19 cellular contexts compared by ENCODE assay signal in the genomic region with DNA sequence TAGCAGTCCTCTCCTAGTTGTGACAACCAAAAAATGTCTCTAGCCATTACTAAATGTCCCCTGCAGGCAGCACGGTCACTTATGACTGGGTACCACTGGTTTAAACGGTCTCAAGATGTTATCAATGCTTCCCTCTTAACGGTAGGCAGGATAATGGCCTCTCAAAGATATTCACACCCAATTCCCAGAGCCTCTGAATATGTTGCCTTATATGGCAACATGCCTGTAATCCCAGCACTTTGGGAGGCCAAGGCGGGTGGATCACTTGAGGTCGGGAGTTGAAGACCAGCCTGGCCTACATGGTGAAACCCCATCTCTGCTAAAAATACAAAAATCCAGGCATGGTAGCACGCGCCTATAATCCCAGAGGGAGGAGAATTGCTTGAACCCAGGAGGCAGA. TPM values are rescaled to one million over a fixed set of nuclear protein-coding genes. Genes with fewer than 3 reads are reported as not detected.
DNase-seq lines count a peak whose midpoint lies in the region; ATAC-seq, FAIRE-seq and TF ChIP-seq lines count a peak whose summit lies in the region.
"Had no signal": no experiment of that assay in that cellular context is flagged by ENCODE, and none has a peak within 500 bp of the region (broad histone marks: within the 10 kb centered on the region; RNA-seq: fewer than 3 reads in every experiment).

No MANE protein-coding gene starts in this region.

- no peak for TF ChIP-seq RAD21 in H1 (IDR thresholded peaks at IDR 0.05 in 1 of 2, conservative IDR thresholded peaks at IDR 0.05 in 1 of 2; ENCODE audit: low read depth in 2 of 2, low read length in 2 of 2)

- H3K18ac ChIP-seq in H1 (ENCODE audit: extremely low read depth, low read length) (no peak overlapping the region), mesendoderm (ENCODE audit: low read length) (no peak overlapping the region)

- no peak for TF ChIP-seq CTCF in DND-41 (IDR thresholded peaks at IDR 0.05; ENCODE audit: borderline replicate concordance, extremely low read depth, low read length, poor library complexity, severe bottlenecking)
- no peak for TF ChIP-seq CTCF in H1 (IDR thresholded peaks at IDR 0.05; ENCODE audit: control extremely low read depth in 1 of 3, insufficient read depth in 1 of 3, low read depth in 1 of 3, low read length in 3 of 3)
- TF ChIP-seq CTCF in osteocyte (IDR thresholded peaks at IDR 0.05) = no peak

- no peaks in the 10 kb centered on the region for H3K23me2 ChIP-seq in H1 (ENCODE audit: low read depth, low read length)

- no peak overlapping the region for H3K56ac ChIP-seq in H1 (replicated peaks; ENCODE audit: insufficient read length, low read depth, low read length)
- no peak overlapping the region for H3K56ac ChIP-seq in mesendoderm (ENCODE audit: low read length)

- H3K79me1 ChIP-seq in H1 (ENCODE audit: low read depth, low read length) = no peaks in the 10 kb centered on the region
- H3K79me1 ChIP-seq in mesendoderm (ENCODE audit: low read length) = no peaks in the 10 kb centered on the region

- H3K9ac ChIP-seq in DND-41 (ENCODE audit: low read depth, low read length) = no peak overlapping the region
- no peak overlapping the region for H3K9ac ChIP-seq in H1 (replicated peaks in 1 of 4; ENCODE audit: extremely low read depth in 1 of 4, low read depth in 3 of 4, low read length in 3 of 4)
- no peak overlapping the region for H3K9ac ChIP-seq in mesendoderm (ENCODE audit: low read length)

- H2AK5ac ChIP-seq in H1 (ENCODE audit: low read depth, low read length) (no peak overlapping the region), mesendoderm (ENCODE audit: low read length) (no peak overlapping the region)

- H2BK15ac ChIP-seq in H1 (ENCODE audit: low read length) (no peak overlapping the region), mesendoderm (replicated peaks; ENCODE audit: low read depth) (no peak overlapping the region)

- DNase-seq in DND-41 (no peak), H1 (ENCODE audit: low read depth in 1 of 2, low spot score in 2 of 2) (no peak), mesendoderm (peak; percentile 47), osteocyte (ENCODE audit: extremely low spot score, unreplicated experiment) (no peak), SHP77 treated with DMSO at 0.1 percent for 48 hours (lab: John Stamatoyannopoulos, UW) (no peak), left colon (no peak)
- DNase-seq: C1 segment of cervical spinal cord; Caco-2; CD4-positive, CD25-positive, alpha-beta regulatory T cell; CD8-positive, alpha-beta T cell; DMS153; EL; GDM1; GOT3; H7 had no signal

- no peak for FAIRE-seq in H1 (lab: Jason Lieb, UNC)
- FAIRE-seq: GM12878, GM19239 had no signal

- no peak overlapping the region for H2AFZ ChIP-seq in DND-41 (ENCODE audit: low read depth, low read length)
- H2AFZ ChIP-seq in H1 (ENCODE audit: low read length) = no peak overlapping the region

- H3K14ac ChIP-seq in H1 (ENCODE audit: insufficient read length) = no peak overlapping the region

- H3K4me3 ChIP-seq in DND-41 (ENCODE audit: low read depth in 1 of 2, low read length in 2 of 2) = no peak overlapping the region
- H3K4me3 ChIP-seq in H1 (ENCODE audit: extremely low read depth in 1 of 4, insufficient read depth in 2 of 4, low read depth in 3 of 4, low read length in 4 of 4) = no peak overlapping the region
- no peak overlapping the region for H3K4me3 ChIP-seq in mesendoderm (ENCODE audit: low read length)
- H3K4me3 ChIP-seq: GM12878 had no signal

- H2BK120ac ChIP-seq in H1 (replicated peaks; ENCODE audit: low read depth, low read length) (no peak overlapping the region), mesendoderm (ENCODE audit: low read depth, low read length) (no peak overlapping the region)

- TF ChIP-seq EP300 in H1 (IDR thresholded peaks at IDR 0.05; ENCODE audit: borderline replicate concordance in 1 of 2, low read depth in 2 of 2, low read length in 2 of 2) = no peak

- intact Hi-C loops in left colon (cut with DNase I, micrococcal nuclease) = no loop called here

- H4K5ac ChIP-seq in H1 (ENCODE audit: insufficient read length, low read depth, low read length) (no peak overlapping the region), mesendoderm (ENCODE audit: low read length) (no peak overlapping the region)

- no peaks in the 10 kb centered on the region for H3K9me3 Mint-ChIP-seq in osteocyte (ENCODE audit: unreplicated experiment)

- TF ChIP-seq POLR2A in H1 (IDR thresholded peaks at IDR 0.05; ENCODE audit: control extremely low read depth in 1 of 2, low read depth in 2 of 2, low read length in 2 of 2) = no peak

- H3K4ac ChIP-seq in H1 (replicated peaks; ENCODE audit: insufficient read length, low read depth, low read length) (no peak overlapping the region), mesendoderm (ENCODE audit: low read depth, low read length) (no peak overlapping the region)

- H4K20me1 ChIP-seq in DND-41 (ENCODE audit: insufficient read depth, low read length) (no peaks in the 10 kb centered on the region), H1 (replicated peaks in 1 of 2; ENCODE audit: control insufficient read depth in 1 of 2, insufficient read depth in 2 of 2, low read length in 2 of 2) (no peaks in the 10 kb centered on the region)

- peaks cover 12% of the 10 kb centered on the region for H3K4me1 Mint-ChIP-seq in osteocyte (ENCODE audit: unreplicated experiment)

- H3K79me2 ChIP-seq in DND-41 (ENCODE audit: insufficient read depth, low read length) (peaks cover 75% of the 10 kb centered on the region), H1 (ENCODE audit: control insufficient read depth in 1 of 2, insufficient read depth in 2 of 2, low read length in 2 of 2) (no peaks in the 10 kb centered on the region), mesendoderm (ENCODE audit: control insufficient read depth, insufficient read depth, low read length) (no peaks in the 10 kb centered on the region)

- CTCF ChIA-PET in H1 (lab: Charles Lee; ENCODE audit: partially characterized antibody) = interaction anchor here (0.7 kb wide), 1 partner anchor 220 kb away, joined by 5 read pairs; no protein-coding TSS in a partner anchor

- ATAC-seq in DND-41 (ENCODE audit: insufficient read depth, low read depth) (no peak), left colon (no peak), HG03135 (IDR thresholded peaks at IDR 0.05; ENCODE audit: unreplicated experiment) (no peak)
- ATAC-seq: CD8-positive, alpha-beta T cell; GM12878 had no signal

- no peaks in the 10 kb centered on the region for H3K27me3 Mint-ChIP-seq in osteocyte (ENCODE audit: unreplicated experiment)
- H3K27me3 Mint-ChIP-seq: CD4-positive, CD25-positive, alpha-beta regulatory T cell had no signal

- peaks cover 3% of the 10 kb centered on the region for H3K9me3 ChIP-seq in DND-41 (ENCODE audit: insufficient read depth, low read length, severe bottlenecking)
- no peaks in the 10 kb centered on the region for H3K9me3 ChIP-seq in H1 (ENCODE audit: insufficient read depth in 2 of 2, low read depth in 1 of 2, low read length in 1 of 2)
- H3K9me3 ChIP-seq: Caco-2 had no signal

- H4K91ac ChIP-seq in H1 (replicated peaks; ENCODE audit: insufficient read length, low read length) = no peak overlapping the region

- H2BK12ac ChIP-seq in H1 (ENCODE audit: low read depth, low read length) = no peak overlapping the region

- H3K27ac ChIP-seq in DND-41 (ENCODE audit: low read length) = peak overlapping the region; percentile 57
- H3K27ac ChIP-seq in H1 (ENCODE audit: low read depth, low read length) = no peak overlapping the region
- H3K27ac ChIP-seq in mesendoderm (ENCODE audit: low read depth, low read length) = no peak overlapping the region

- no peak overlapping the region for H3K23ac ChIP-seq in H1 (ENCODE audit: insufficient read length)
- H3K23ac ChIP-seq in mesendoderm (ENCODE audit: low read length) = no peak overlapping the region

- no peak overlapping the region for H2BK20ac ChIP-seq in H1 (ENCODE audit: low read length)

- H2BK5ac ChIP-seq in H1 (ENCODE audit: low read depth, low read length) (no peak overlapping the region), mesendoderm (ENCODE audit: low read length) (no peak overlapping the region)

- H4K8ac ChIP-seq in H1 (ENCODE audit: extremely low read depth, insufficient read depth, low read length) = no peak overlapping the region
- no peak overlapping the region for H4K8ac ChIP-seq in mesendoderm (ENCODE audit: low read depth, low read length)

- no peak overlapping the region for H3K4me3 Mint-ChIP-seq in osteocyte (ENCODE audit: unreplicated experiment)
- H3K4me3 Mint-ChIP-seq: CD4-positive, CD25-positive, alpha-beta regulatory T cell; CD8-positive, alpha-beta T cell had no signal

- H3K4me1 ChIP-seq in DND-41 (ENCODE audit: insufficient read depth, low read length) (peaks cover 97% of the 10 kb centered on the region), H1 (replicated peaks in 1 of 4; ENCODE audit: control insufficient read depth in 3 of 4, insufficient read depth in 4 of 4, low read length in 3 of 4) (no peaks in the 10 kb centered on the region), mesendoderm (ENCODE audit: control insufficient read depth, low read depth, low read length) (no peaks in the 10 kb centered on the region)
- H3K4me1 ChIP-seq: Caco-2 had no signal

- H3K36me3 ChIP-seq in DND-41 (ENCODE audit: insufficient read depth, low read length) (peaks cover 79% of the 10 kb centered on the region), H1 (ENCODE audit: control insufficient read depth in 2 of 4, insufficient read depth in 4 of 4, low read length in 3 of 4) (peaks cover 0 to 3% (median 0%) of the 10 kb centered on the region in 4 experiments; a peak in 1 of 8 replicates), mesendoderm (ENCODE audit: control insufficient read depth, insufficient read depth, low read length) (no peaks in the 10 kb centered on the region)

- H3K27me3 ChIP-seq in DND-41 (ENCODE audit: insufficient read depth, low read length, poor library complexity) = no peaks in the 10 kb centered on the region
- no peaks in the 10 kb centered on the region for H3K27me3 ChIP-seq in H1 (replicated peaks in 1 of 4; ENCODE audit: control insufficient read depth in 3 of 4, extremely low read depth in 1 of 4, insufficient read depth in 3 of 4, low read length in 3 of 4)
- no peaks in the 10 kb centered on the region for H3K27me3 ChIP-seq in mesendoderm (ENCODE audit: insufficient read depth, low read length, poor library complexity)

- H3K4me2 ChIP-seq in DND-41 (ENCODE audit: insufficient read depth, low read length) (no peak overlapping the region; the same call in 1 of the 2 replicates), H1 (ENCODE audit: insufficient read depth in 1 of 2, low read depth in 2 of 2, low read length in 2 of 2) (no peak overlapping the region), mesendoderm (ENCODE audit: low read length) (no peak overlapping the region)

- 93% methylated on average over 7 of the region's 7 CpGs; no CpG with 5 or more reads in 1 of the 2 experiments for WGBS in H1 (ENCODE audit: extremely low coverage in 1 of 2, insufficient coverage in 1 of 2, insufficient read length in 1 of 2, insufficient replicate concordance in 2 of 2, low coverage in 1 of 2, low lambda C conversion rate in 2 of 2, missing lambda C conversion rate in 1 of 2), 2 experiments
- WGBS in mesendoderm (ENCODE audit: extremely low coverage, insufficient coverage, low lambda C conversion rate) = no CpG with 5 or more reads among the region's 7 CpGs

- no peaks in the 10 kb centered on the region for H3K36me3 Mint-ChIP-seq in osteocyte (ENCODE audit: unreplicated experiment)
- H3K36me3 Mint-ChIP-seq: CD4-positive, CD25-positive, alpha-beta regulatory T cell; CD8-positive, alpha-beta T cell had no signal

- POLR2A ChIA-PET in H1 (lab: Charles Lee; ENCODE audit: partially characterized antibody) = no interaction called here

- no peak overlapping the region for H3K27ac Mint-ChIP-seq in osteocyte (ENCODE audit: unreplicated experiment)
- H3K27ac Mint-ChIP-seq: CD4-positive, CD25-positive, alpha-beta regulatory T cell; CD8-positive, alpha-beta T cell had no signal

RNA-seq across cellular contexts. Expression of a gene that starts 9.4 kb away (rescaled TPM):
- total RNA-seq in H1 (2021; fragmentation: NEBNext Ultra II Directional; extraction: Animal tissue kit (Norgen Biotek cat#: 25700)) = 36.0 and 39.6 TPM in 2 replicates
- polyA plus RNA-seq in H1 (2011; rRNA removed) = 5.0 and 5.4 TPM in 2 replicates
- 5.7 TPM for polyA plus RNA-seq in H1 (2011; cell fraction: cytosol; rRNA removed)
- 20.5 TPM for polyA plus RNA-seq in H1 (2011; cell fraction: nucleus; rRNA removed)
- polyA plus RNA-seq in H1 (2012, experiment 1 of 2) = 13.4 to 20.7 TPM (median 19.0 TPM) in 4 replicates
- 0.72 TPM for polyA plus RNA-seq in H1 (2012, experiment 2 of 2)
- polyA plus RNA-seq in H1 (2013, experiment 1 of 2) = 32.4 TPM
- polyA plus RNA-seq in H1 (2013, experiment 2 of 2) = 32.4 TPM
- 45.3 and 47.7 TPM in 2 replicates for polyA minus RNA-seq in H1 (2011; rRNA and poly(A)+ RNA removed)
- 13.1 TPM for polyA minus RNA-seq in H1 (2011; cell fraction: cytosol; rRNA and poly(A)+ RNA removed)
- polyA minus RNA-seq in H1 (2011; cell fraction: nucleus; rRNA and poly(A)+ RNA removed) = 36.8 TPM
- polyA plus RNA-seq in mesendoderm (2013, experiment 1 of 2) = 16.9 TPM
- 15.7 TPM for polyA plus RNA-seq in mesendoderm (2013, experiment 2 of 2)
- total RNA-seq in osteocyte = 13.9 and 14.5 TPM in 2 replicates
- total RNA-seq in left colon = 1 to 10 TPM; 1.1 to 1.8 TPM
- total RNA-seq: A673; CD4-positive, CD25-positive, alpha-beta regulatory T cell had no signal
